12 cellular contexts compared by ENCODE assay signal in genomic region chr9:35163413-35163812, GRCh38. TPM values are rescaled to one million over a fixed set of nuclear protein-coding genes. Genes with fewer than 3 reads are reported as not detected.
DNase-seq lines count a peak whose midpoint lies in the region; ATAC-seq and TF ChIP-seq lines count a peak whose summit lies in the region.
"Had no signal": no experiment of that assay in that cellular context is flagged by ENCODE, and none has a peak within 500 bp of the region (broad histone marks: within the 10 kb centered on the region; RNA-seq: fewer than 3 reads in every experiment).

No MANE protein-coding gene starts in this region.

- in situ Hi-C loops in KBM-7 (cut with MboI; ENCODE audit: low pct_unique_long_range_greater_than_20kb, low sequenced_read_pairs), result loop anchor here (25.0 kb wide), 1 partner anchor 99 kb away; no protein-coding TSS in a partner anchor

- H3K9ac ChIP-seq in Loucy (ENCODE audit: low read depth, low read length, poor library complexity, severe bottlenecking) (no peak overlapping the region), neural cell (ENCODE audit: low read length) (peak overlapping the region; percentile 75), trophoblast cell (ENCODE audit: low read length) (no peak overlapping the region)

- H2BK5ac ChIP-seq in trophoblast cell (ENCODE audit: low read depth, low read length, poor library complexity), result no peak overlapping the region

- H3K79me2 ChIP-seq in Loucy (ENCODE audit: insufficient read depth, low read length) (no peaks in the 10 kb centered on the region), neural cell (replicated peaks; ENCODE audit: insufficient read depth, low read length) (peaks cover 29% of the 10 kb centered on the region), trophoblast cell (ENCODE audit: control insufficient read depth, insufficient read depth, low read length, poor library complexity) (peaks cover 2% of the 10 kb centered on the region)

- H3K27me3 ChIP-seq in Loucy (ENCODE audit: insufficient read depth, low read length, poor library complexity, severe bottlenecking), result no peaks in the 10 kb centered on the region
- H3K27me3 ChIP-seq in neural cell (ENCODE audit: insufficient read depth, low read depth, low read length), result no peaks in the 10 kb centered on the region
- no peaks in the 10 kb centered on the region for H3K27me3 ChIP-seq in trophoblast cell (ENCODE audit: insufficient read depth, low read length)
- H3K27me3 ChIP-seq: foreskin keratinocyte had no signal

- no peak overlapping the region for H4K12ac ChIP-seq in trophoblast cell (ENCODE audit: low read depth, low read length)

- no peak overlapping the region for H3K23ac ChIP-seq in trophoblast cell (ENCODE audit: low read length)

- H3K18ac ChIP-seq in trophoblast cell (ENCODE audit: low read length), result no peak overlapping the region

- peak overlapping the region; percentile 90 for H3K4me2 ChIP-seq in Loucy (ENCODE audit: low read depth, low read length, poor library complexity, severe bottlenecking)
- H3K4me2 ChIP-seq in neural cell (ENCODE audit: low read length), result peak overlapping the region; percentile 96
- no peak overlapping the region for H3K4me2 ChIP-seq in trophoblast cell (ENCODE audit: low read length)

- H3K4me1 ChIP-seq in Loucy (ENCODE audit: insufficient read depth, low read length, poor library complexity, severe bottlenecking) (peaks cover 36% of the 10 kb centered on the region), trophoblast cell (ENCODE audit: control insufficient read depth in 1 of 2, insufficient read depth in 2 of 2, low read length in 2 of 2) (no peaks in the 10 kb centered on the region)
- H3K4me1 ChIP-seq: foreskin keratinocyte had no signal

- H3K79me1 ChIP-seq in trophoblast cell (ENCODE audit: low read length), result peaks cover 4% of the 10 kb centered on the region

- H3K9me3 ChIP-seq in Loucy (ENCODE audit: insufficient read depth, low read depth, low read length) (no peaks in the 10 kb centered on the region), neural cell (ENCODE audit: low read length) (no peaks in the 10 kb centered on the region), trophoblast cell (ENCODE audit: insufficient read depth, low read depth, low read length) (peaks cover 2% of the 10 kb centered on the region)

- DNase-seq in Ammon's horn (ENCODE audit: low spot score) (peak; percentile 4), epithelial cell of proximal tubule (ENCODE audit: low read depth) (no peak), islet precursor cell (no peak), trophoblast cell (no peak), KBM-7 (no peak)
- DNase-seq: foreskin keratinocyte; NCI-H1048; NCI-H774; stimulated activated naive CD4-positive, alpha-beta T cell had no signal

- H3K36me3 ChIP-seq in Loucy (ENCODE audit: insufficient read depth, low read length), result no peaks in the 10 kb centered on the region
- H3K36me3 ChIP-seq in neural cell (ENCODE audit: insufficient read depth, low read length), result no peaks in the 10 kb centered on the region
- no peaks in the 10 kb centered on the region for H3K36me3 ChIP-seq in trophoblast cell (ENCODE audit: control insufficient read depth in 1 of 2, insufficient read depth in 2 of 2, low read length in 2 of 2)

- WGBS in trophoblast cell (ENCODE audit: extremely low coverage, insufficient coverage, insufficient read length), result no CpG with 5 or more reads among the region's 3 CpGs

- H3K4ac ChIP-seq in trophoblast cell (ENCODE audit: low read depth, low read length), result no peak overlapping the region

- H4K8ac ChIP-seq in trophoblast cell (ENCODE audit: low read depth, low read length), result no peak overlapping the region

- H4K20me1 ChIP-seq in Loucy (ENCODE audit: insufficient read depth, low read length, poor library complexity, severe bottlenecking) (no peaks in the 10 kb centered on the region), neural cell (ENCODE audit: insufficient read depth) (no peaks in the 10 kb centered on the region)

- no peak for TF ChIP-seq CTCF in Loucy (conservative IDR thresholded peaks at IDR 0.05; ENCODE audit: low read length)
- TF ChIP-seq CTCF in epithelial cell of proximal tubule (conservative IDR thresholded peaks at IDR 0.05; ENCODE audit: low read depth, low read length), result no peak
- no peak for TF ChIP-seq CTCF in neural cell (IDR thresholded peaks at IDR 0.05; ENCODE audit: poor library complexity, severe bottlenecking)

- no peak overlapping the region for H2BK12ac ChIP-seq in trophoblast cell (ENCODE audit: low read length)

- H2AFZ ChIP-seq in Loucy (ENCODE audit: low read length) (no peak overlapping the region), neural cell (ENCODE audit: low read depth, low read length) (no peak overlapping the region), trophoblast cell (ENCODE audit: insufficient read depth, low read length, poor library complexity) (no peak overlapping the region)

- H3F3A ChIP-seq in Loucy (ENCODE audit: low read depth), result peaks cover 4% of the 10 kb centered on the region; the same call in 1 of the 2 replicates
- H3F3A ChIP-seq in neural cell (ENCODE audit: insufficient read depth, low read length, poor library complexity, severe bottlenecking), result no peaks in the 10 kb centered on the region

- no peak overlapping the region for H2BK120ac ChIP-seq in trophoblast cell (ENCODE audit: insufficient read depth, low read length, poor library complexity)

- H2AK5ac ChIP-seq in trophoblast cell (ENCODE audit: low read length), result no peak overlapping the region

- H4K91ac ChIP-seq in trophoblast cell (ENCODE audit: low read depth, low read length), result no peak overlapping the region

- H3K27ac ChIP-seq in neural cell (ENCODE audit: low read length), result no peak overlapping the region
- no peak overlapping the region for H3K27ac ChIP-seq in trophoblast cell (ENCODE audit: low read depth, low read length)
- H3K27ac ChIP-seq: foreskin keratinocyte had no signal

- no peak overlapping the region for H3K14ac ChIP-seq in trophoblast cell (ENCODE audit: low read length)

- TF ChIP-seq RAD21 in neural cell (conservative IDR thresholded peaks at IDR 0.05), result no peak

- H3K9me2 ChIP-seq in Loucy (replicated peaks; ENCODE audit: low read depth, low read length) (no peaks in the 10 kb centered on the region), neural cell (ENCODE audit: insufficient read depth, low read length) (no peaks in the 10 kb centered on the region)

- TF ChIP-seq EP300 in neural cell (conservative IDR thresholded peaks at IDR 0.05; ENCODE audit: poor library complexity, severe bottlenecking), result no peak

- ATAC-seq in HG02759 (IDR thresholded peaks at IDR 0.05; ENCODE audit: unreplicated experiment), result no peak
- ATAC-seq: foreskin keratinocyte had no signal

- peak overlapping the region; percentile 77 for H3K4me3 ChIP-seq in Loucy (ENCODE audit: low read length, poor library complexity, severe bottlenecking)
- peak overlapping the region; percentile 94 for H3K4me3 ChIP-seq in epithelial cell of proximal tubule (ENCODE audit: low read depth, low read length)
- H3K4me3 ChIP-seq in neural cell (ENCODE audit: low read length), result peak overlapping the region; percentile 96
- H3K4me3 ChIP-seq in trophoblast cell (ENCODE audit: low read depth, low read length), result no peak overlapping the region

TF ChIP-seq in neural cell, 6 proteins besides CTCF, POLR2A, EP300 and RAD21:
- TF ChIP-seq MXI1 (conservative IDR thresholded peaks at IDR 0.05; ENCODE audit: poor library complexity, severe bottlenecking) (no peak), REST (IDR thresholded peaks at IDR 0.05; ENCODE audit: borderline replicate concordance) (no peak), POLR2AphosphoS5 (IDR thresholded peaks at IDR 0.05) (no peak), EZH2 (IDR thresholded peaks at IDR 0.05; ENCODE audit: borderline replicate concordance, insufficient read depth, low read length, poor library complexity, severe bottlenecking) (no peak), TAF1 (IDR thresholded peaks at IDR 0.05; ENCODE audit: low read depth) (no peak), SMC3 (conservative IDR thresholded peaks at IDR 0.05; ENCODE audit: poor library complexity) (no peak)

RNA-seq across cellular contexts. Expression of gene UNC13B, which starts 1.6 kb away (rescaled TPM):
- total RNA-seq in epithelial cell of proximal tubule, result 19.1 and 19.6 TPM in 2 replicates
- polyA plus RNA-seq in neural cell, result 37.2 and 42.6 TPM in 2 replicates
- 55.3 and 56.3 TPM in 2 replicates for polyA minus RNA-seq in neural cell
- polyA plus RNA-seq in trophoblast cell (2013), result 8.3 and 8.7 TPM in 2 replicates

RNA-seq across cellular contexts. Expression of gene ATOSB, which starts 47.8 kb away (rescaled TPM):
- 14.0 and 27.7 TPM in 2 replicates for total RNA-seq in epithelial cell of proximal tubule
- polyA plus RNA-seq in neural cell, result 28.9 and 34.1 TPM in 2 replicates
- 21.2 and 23.7 TPM in 2 replicates for polyA minus RNA-seq in neural cell
- 19.5 and 20.6 TPM in 2 replicates for polyA plus RNA-seq in trophoblast cell (2013)
